26 cellular contexts compared by ENCODE assay signal in the genomic region with DNA sequence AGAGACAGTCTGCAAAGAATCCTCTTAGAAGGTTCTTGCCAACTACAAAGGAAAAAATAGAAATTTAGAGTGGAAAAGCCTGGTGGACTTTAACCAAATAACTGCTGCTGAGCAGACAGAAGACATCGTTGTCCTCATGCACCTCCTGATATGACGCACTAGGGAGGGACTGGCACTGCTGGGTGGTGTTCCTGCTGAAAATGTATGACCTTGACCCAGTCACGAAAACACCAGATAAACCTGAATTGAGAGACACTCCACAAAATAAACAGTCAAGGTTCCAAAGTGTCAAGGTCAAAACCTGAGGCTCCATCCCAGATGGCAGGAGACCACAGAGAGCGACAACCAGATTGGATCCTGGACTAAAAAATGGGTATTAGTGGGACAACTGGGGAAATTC.
DNase-seq lines count a peak whose midpoint lies in the region; ATAC-seq and TF ChIP-seq lines count a peak whose summit lies in the region.
"Had no signal": no experiment of that assay in that cellular context is flagged by ENCODE, and none has a peak within 500 bp of the region (broad histone marks: within the 10 kb centered on the region; RNA-seq: fewer than 3 reads in every experiment).

No MANE protein-coding gene starts in this region.

- POLR2A ChIA-PET in CD4-positive, alpha-beta memory T cell (lab: Charles Lee; ENCODE audit: partially characterized antibody) = no interaction called here

- peaks cover 13% of the 10 kb centered on the region for H3K36me3 Mint-ChIP-seq in glutamatergic neuron (ENCODE audit: unreplicated experiment)
- H3K36me3 Mint-ChIP-seq in CD4-positive, alpha-beta memory T cell = peaks cover 54 to 63% of the 10 kb centered on the region in 2 donors

- intact Hi-C loops in Right ventricle myocardium superior (cut with DNase I) (no loop called here), left cardiac atrium (cut with DNase I) (no loop called here), right lobe of liver (cut with DNase I) (no loop called here)
- intact Hi-C loops in CD4-positive, alpha-beta memory T cell (cut with micrococcal nuclease) = no loop called here

- H3K27me3 ChIP-seq in right lobe of liver (no peaks in the 10 kb centered on the region), subcutaneous abdominal adipose tissue (ENCODE audit: control insufficient read depth in 5 of 5, insufficient read depth in 4 of 5, low read length in 5 of 5) (no peaks in the 10 kb centered on the region)
- no peaks in the 10 kb centered on the region for H3K27me3 ChIP-seq in CD4-positive, alpha-beta memory T cell (ENCODE audit: insufficient read depth, low read length)
- H3K27me3 ChIP-seq: BLaER1 treated with 17β-estradiol and CSF1 and Interleukin-3, amounts not matched to agents 10 nM and 100 nM; Peyer's patch; SJSA1 had no signal

- peaks cover 10% of the 10 kb centered on the region for H3K9me3 Mint-ChIP-seq in glutamatergic neuron (ENCODE audit: unreplicated experiment)
- H3K9me3 Mint-ChIP-seq in CD4-positive, alpha-beta memory T cell = peaks cover 0 to 24% (median 11%) of the 10 kb centered on the region in 8 donors
- H3K9me3 Mint-ChIP-seq: CD8-positive, alpha-beta T cell had no signal

- peaks cover 3 to 32% (median 21%) of the 10 kb centered on the region in 4 donors for H3K4me1 ChIP-seq in right lobe of liver
- peaks cover 4 to 25% (median 23%) of the 10 kb centered on the region in 5 donors for H3K4me1 ChIP-seq in subcutaneous abdominal adipose tissue (ENCODE audit: control insufficient read depth in 5 of 5, insufficient read depth in 5 of 5, low read length in 5 of 5)
- no peaks in the 10 kb centered on the region for H3K4me1 ChIP-seq in CD4-positive, alpha-beta memory T cell (ENCODE audit: insufficient read depth, low read length)

- TF ChIP-seq CTCF in glutamatergic neuron (IDR thresholded peaks at IDR 0.05; ENCODE audit: partially characterized antibody, unreplicated experiment) (no peak), right lobe of liver (IDR thresholded peaks at IDR 0.05) (no peak)

- peaks cover 11% of the 10 kb centered on the region for H3K27me3 Mint-ChIP-seq in glutamatergic neuron (ENCODE audit: unreplicated experiment)
- H3K27me3 Mint-ChIP-seq in CD4-positive, alpha-beta memory T cell = no peaks in the 10 kb centered on the region
- H3K27me3 Mint-ChIP-seq: IgD-negative memory B cell had no signal

- H3K9me3 ChIP-seq in right lobe of liver = no peaks in the 10 kb centered on the region
- H3K9me3 ChIP-seq in subcutaneous abdominal adipose tissue (ENCODE audit: control insufficient read depth in 5 of 5, low read length in 5 of 5) = no peaks in the 10 kb centered on the region
- H3K9me3 ChIP-seq in CD4-positive, alpha-beta memory T cell (ENCODE audit: control insufficient read depth in 1 of 2, low read length in 2 of 2) = no peaks in the 10 kb centered on the region
- H3K9me3 ChIP-seq: SJSA1 had no signal

- H3K4me1 Mint-ChIP-seq in glutamatergic neuron (ENCODE audit: low read depth, unreplicated experiment) = peaks cover 21% of the 10 kb centered on the region
- no peaks in the 10 kb centered on the region for H3K4me1 Mint-ChIP-seq in CD4-positive, alpha-beta memory T cell

- H3K4me3 ChIP-seq in right lobe of liver (no peak overlapping the region), subcutaneous abdominal adipose tissue (ENCODE audit: low read depth in 1 of 5, low read length in 5 of 5) (no peak overlapping the region)
- H3K4me3 ChIP-seq in CD4-positive, alpha-beta memory T cell (ENCODE audit: low read length in 2 of 2) = no peak overlapping the region
- H3K4me3 ChIP-seq: BLaER1 treated with 17β-estradiol and CSF1 and Interleukin-3, amounts not matched to agents 10 nM and 100 nM; GM12878; Peyer's patch; SJSA1 had no signal

- H3K36me3 ChIP-seq in right lobe of liver = no peaks in the 10 kb centered on the region
- H3K36me3 ChIP-seq in subcutaneous abdominal adipose tissue (ENCODE audit: control insufficient read depth in 5 of 5, insufficient read depth in 5 of 5, low read length in 5 of 5) = peaks cover 0 to 27% (median 12%) of the 10 kb centered on the region in 5 donors
- no peaks in the 10 kb centered on the region for H3K36me3 ChIP-seq in CD4-positive, alpha-beta memory T cell (ENCODE audit: insufficient read depth, low read length)

- peak; percentile 24 for DNase-seq in Right ventricle myocardium superior
- no peak for DNase-seq in left cardiac atrium
- DNase-seq in glutamatergic neuron = no peak
- peak; percentile 44 to 87 (median 71) for DNase-seq in right lobe of liver
- no peak for DNase-seq in epidermal melanocyte (ENCODE audit: insufficient read length, low spot score)
- no peak for DNase-seq in CD4-positive, alpha-beta memory T cell
- DNase-seq: CD8-positive, alpha-beta T cell; DND-41; GOT3; HCEC 1CT; MV-4-11; NCI-H1105 treated with DMSO at 0.1 percent for 48 hours; NCI-H1694; NCI-H2081; NCI-H2171; NCI-H345; NCI-H524 treated with DMSO at 0.1 percent for 48 hours; NCI-H82; Peyer's patch had no signal

- H3K27ac Mint-ChIP-seq in glutamatergic neuron (ENCODE audit: unreplicated experiment) = peak overlapping the region; percentile 15
- H3K27ac Mint-ChIP-seq in CD4-positive, alpha-beta memory T cell = no peak overlapping the region
- H3K27ac Mint-ChIP-seq: CD8-positive, alpha-beta T cell had no signal

- CTCF ChIA-PET in CD4-positive, alpha-beta memory T cell (lab: Charles Lee; ENCODE audit: partially characterized antibody) = no interaction called here

- no peak overlapping the region for H3K9ac ChIP-seq in subcutaneous abdominal adipose tissue (ENCODE audit: low read length in 5 of 5)
- H3K9ac ChIP-seq: BLaER1 treated with 17β-estradiol and CSF1 and Interleukin-3, amounts not matched to agents 10 nM and 100 nM had no signal

- ATAC-seq in Right ventricle myocardium superior (ENCODE audit: poor library complexity) (no peak), left cardiac atrium (no peak), right lobe of liver (peak; percentile 73 to 84 (median 74)), GM19351 (IDR thresholded peaks at IDR 0.05; ENCODE audit: unreplicated experiment) (no peak)
- ATAC-seq: CD8-positive, alpha-beta T cell had no signal

- WGBS in right lobe of liver (ENCODE audit: insufficient coverage, low coverage, low lambda C conversion rate, missing lambda C conversion rate) = 20% methylated on average over 4 of the region's 4 CpGs

- no peak for TF ChIP-seq POLR2A in right lobe of liver (IDR thresholded peaks at IDR 0.05)

- no peak overlapping the region for H3K4me3 Mint-ChIP-seq in glutamatergic neuron (ENCODE audit: unreplicated experiment)
- H3K4me3 Mint-ChIP-seq in CD4-positive, alpha-beta memory T cell = no peak overlapping the region
- H3K4me3 Mint-ChIP-seq: CD8-positive, alpha-beta T cell had no signal

- peak overlapping the region; percentile 49 to 90 (median 63) for H3K27ac ChIP-seq in right lobe of liver
- H3K27ac ChIP-seq in subcutaneous abdominal adipose tissue (ENCODE audit: low read depth, low read length) = peak overlapping the region; percentile 41
- H3K27ac ChIP-seq in CD4-positive, alpha-beta memory T cell (ENCODE audit: low read depth, low read length) = no peak overlapping the region
- H3K27ac ChIP-seq: 22Rv1; BLaER1 treated with 17β-estradiol and CSF1 and Interleukin-3, amounts not matched to agents 10 nM and 100 nM; SJSA1 had no signal

Comparison
In these comparisons a context has a peak if more than half of its experiments do, and no peak if none do; other contexts are left out.
1. DNase-seq: peak in Right ventricle myocardium superior (single experiment) and right lobe of liver (3 of 3); none in left cardiac atrium (single experiment), glutamatergic neuron (single experiment), epidermal melanocyte (single experiment) and CD4-positive, alpha-beta memory T cell (0 of 5).
2. ATAC-seq: peak in right lobe of liver (4 of 4); none in Right ventricle myocardium superior (single experiment), left cardiac atrium (0 of 2) and GM19351 (single experiment).